Comparison of ENCODE assay signal across 18 cellular contexts in genomic region chr3:13865106-13865505, GRCh38. TPM values are rescaled to one million over a fixed set of nuclear protein-coding genes. Genes with fewer than 3 reads are reported as not detected.
DNase-seq lines count a peak whose midpoint lies in the region; ATAC-seq lines count a peak whose summit lies in the region.
"Had no signal": no experiment of that assay in that cellular context is flagged by ENCODE, and none has a peak within 500 bp of the region (broad histone marks: within the 10 kb centered on the region; RNA-seq: fewer than 3 reads in every experiment).

No MANE protein-coding gene starts in this region.

- POLR2A ChIA-PET in activated naive CD8-positive, alpha-beta T cell treated with anti-CD3 and anti-CD28 coated beads, Interleukin-2, amount 10 ng/mL, durations not matched to agents 7 days and 5 days (lab: Charles Lee), result no interaction called here

- H3K4me3 ChIP-seq in effector memory CD4-positive, alpha-beta T cell (ENCODE audit: insufficient read depth, low read depth, low read length, poor library complexity, severe bottlenecking), result no peak overlapping the region
- H3K4me3 ChIP-seq: GM23248 had no signal

- H3K36me3 ChIP-seq in effector memory CD4-positive, alpha-beta T cell (ENCODE audit: control insufficient read depth, insufficient read depth, low read length), result peaks cover 14% of the 10 kb centered on the region
- H3K36me3 ChIP-seq: BE2C had no signal

- H3K4me3 Mint-ChIP-seq in T-helper 1 cell treated with Interleukin-12 subunit alpha and Interleukin-12 subunit beta and Interleukin-4 antibody, amounts not matched to agents 30 μg/mL and 1 μg/mL, for 36 hours, result peak overlapping the region; percentile 33
- H3K4me3 Mint-ChIP-seq in activated naive CD8-positive, alpha-beta T cell treated with anti-CD3 and anti-CD28 coated beads, Interleukin-2, amount 10 ng/mL, durations not matched to agents 7 days and 5 days, result no peak overlapping the region
- H3K4me3 Mint-ChIP-seq in activated naive CD8-positive, alpha-beta T cell treated with anti-CD3 and anti-CD28 coated beads for 36 hours, result no peak overlapping the region

- ATAC-seq in activated naive CD8-positive, alpha-beta T cell treated with anti-CD3 and anti-CD28 coated beads, Interleukin-2, amount 10 ng/mL, durations not matched to agents 7 days and 5 days (ENCODE audit: low read depth), result no peak
- no peak for ATAC-seq in HG03354 (IDR thresholded peaks at IDR 0.05; ENCODE audit: poor library complexity, severe bottlenecking, unreplicated experiment)

- peaks cover 6% of the 10 kb centered on the region for H3K36me3 Mint-ChIP-seq in T-helper 1 cell treated with Interleukin-12 subunit alpha and Interleukin-12 subunit beta and Interleukin-4 antibody, amounts not matched to agents 30 μg/mL and 1 μg/mL, for 36 hours (ENCODE audit: low read depth)
- peaks cover 2% of the 10 kb centered on the region for H3K36me3 Mint-ChIP-seq in activated naive CD8-positive, alpha-beta T cell treated with anti-CD3 and anti-CD28 coated beads, Interleukin-2, amount 10 ng/mL, durations not matched to agents 7 days and 5 days
- no peaks in the 10 kb centered on the region for H3K36me3 Mint-ChIP-seq in activated naive CD8-positive, alpha-beta T cell treated with anti-CD3 and anti-CD28 coated beads for 36 hours

- peak overlapping the region; percentile 74 for H3K27ac ChIP-seq in effector memory CD4-positive, alpha-beta T cell (ENCODE audit: insufficient read depth, low read length, poor library complexity, severe bottlenecking)
- H3K27ac ChIP-seq: 22Rv1, GM23248 had no signal

- no peaks in the 10 kb centered on the region for H3K9me3 Mint-ChIP-seq in T-helper 1 cell treated with Interleukin-12 subunit alpha and Interleukin-12 subunit beta and Interleukin-4 antibody, amounts not matched to agents 30 μg/mL and 1 μg/mL, for 36 hours
- H3K9me3 Mint-ChIP-seq in activated naive CD8-positive, alpha-beta T cell treated with anti-CD3 and anti-CD28 coated beads, Interleukin-2, amount 10 ng/mL, durations not matched to agents 7 days and 5 days, result no peaks in the 10 kb centered on the region
- no peaks in the 10 kb centered on the region for H3K9me3 Mint-ChIP-seq in activated naive CD8-positive, alpha-beta T cell treated with anti-CD3 and anti-CD28 coated beads for 36 hours

- DNase-seq in T-helper 1 cell (no peak), cerebellum (ENCODE audit: low spot score) (no peak), SW 1271 (lab: John Stamatoyannopoulos, UW) (no peak)
- DNase-seq in activated naive CD8-positive, alpha-beta T cell treated with anti-CD3 and anti-CD28 coated beads, Interleukin-2, amount 10 ng/mL, durations not matched to agents 7 days and 5 days, result no peak
- no peak for DNase-seq in activated naive CD8-positive, alpha-beta T cell treated with anti-CD3 and anti-CD28 coated beads for 36 hours
- DNase-seq in effector memory CD4-positive, alpha-beta T cell, result no peak
- DNase-seq: BE2C, DND-41, GM23248, HCEC 1CT, NCI-H1105 treated with DMSO at 0.1 percent for 48 hours, NCI-H1694 treated with DMSO at 0.1 percent for 48 hours, NCI-H2107, NCI-H2227 treated with DMSO at 0.1 percent for 48 hours, NCI-H524 treated with DMSO at 0.1 percent for 48 hours had no signal

- H3K4me1 Mint-ChIP-seq in T-helper 1 cell treated with Interleukin-12 subunit alpha and Interleukin-12 subunit beta and Interleukin-4 antibody, amounts not matched to agents 30 μg/mL and 1 μg/mL, for 36 hours (ENCODE audit: low read depth), result peaks cover 33% of the 10 kb centered on the region
- peaks cover 17% of the 10 kb centered on the region for H3K4me1 Mint-ChIP-seq in activated naive CD8-positive, alpha-beta T cell treated with anti-CD3 and anti-CD28 coated beads, Interleukin-2, amount 10 ng/mL, durations not matched to agents 7 days and 5 days
- peaks cover 21% of the 10 kb centered on the region for H3K4me1 Mint-ChIP-seq in activated naive CD8-positive, alpha-beta T cell treated with anti-CD3 and anti-CD28 coated beads for 36 hours

- H3K4me1 ChIP-seq in effector memory CD4-positive, alpha-beta T cell (ENCODE audit: control insufficient read depth, insufficient read depth, low read length, poor library complexity, severe bottlenecking), result peaks cover 52% of the 10 kb centered on the region
- H3K4me1 ChIP-seq: BE2C had no signal

- no peaks in the 10 kb centered on the region for H3K27me3 ChIP-seq in effector memory CD4-positive, alpha-beta T cell (replicated peaks; ENCODE audit: control insufficient read depth, insufficient read depth, low read length, poor library complexity, severe bottlenecking)
- H3K27me3 ChIP-seq: BE2C had no signal

- peak overlapping the region; percentile 68 for H3K27ac Mint-ChIP-seq in T-helper 1 cell treated with Interleukin-12 subunit alpha and Interleukin-12 subunit beta and Interleukin-4 antibody, amounts not matched to agents 30 μg/mL and 1 μg/mL, for 36 hours
- peak overlapping the region; percentile 42 for H3K27ac Mint-ChIP-seq in activated naive CD8-positive, alpha-beta T cell treated with anti-CD3 and anti-CD28 coated beads, Interleukin-2, amount 10 ng/mL, durations not matched to agents 7 days and 5 days
- H3K27ac Mint-ChIP-seq in activated naive CD8-positive, alpha-beta T cell treated with anti-CD3 and anti-CD28 coated beads for 36 hours, result no peak overlapping the region

- no peaks in the 10 kb centered on the region for H3K9me3 ChIP-seq in effector memory CD4-positive, alpha-beta T cell (ENCODE audit: control insufficient read depth, low read length)
- H3K9me3 ChIP-seq: BE2C had no signal

- peaks cover 22% of the 10 kb centered on the region for H3K27me3 Mint-ChIP-seq in T-helper 1 cell treated with Interleukin-12 subunit alpha and Interleukin-12 subunit beta and Interleukin-4 antibody, amounts not matched to agents 30 μg/mL and 1 μg/mL, for 36 hours (ENCODE audit: low read depth)
- peaks cover 19% of the 10 kb centered on the region for H3K27me3 Mint-ChIP-seq in activated naive CD8-positive, alpha-beta T cell treated with anti-CD3 and anti-CD28 coated beads, Interleukin-2, amount 10 ng/mL, durations not matched to agents 7 days and 5 days
- H3K27me3 Mint-ChIP-seq in activated naive CD8-positive, alpha-beta T cell treated with anti-CD3 and anti-CD28 coated beads for 36 hours, result no peaks in the 10 kb centered on the region

RNA-seq across cellular contexts. Expression of gene WNT7A, which starts 14.8 kb away (rescaled TPM):
- total RNA-seq in activated naive CD8-positive, alpha-beta T cell treated with anti-CD3 and anti-CD28 coated beads, Interleukin-2, amount 10 ng/mL, durations not matched to agents 7 days and 5 days, result 1 to 10 TPM; 1.5 TPM
- total RNA-seq in activated naive CD8-positive, alpha-beta T cell treated with anti-CD3 and anti-CD28 coated beads for 36 hours, result under 1 TPM in 1 of 2 experiments, not detected in 1; 0.20 TPM
- total RNA-seq in cerebellum, result 5.4 TPM
- total RNA-seq: GM23248 had no signal
